In genomic region chr1:145074021-145074559, GRCh38 we compare ENCODE assay signal across 2 cellular contexts. TPM values are rescaled to one million over a fixed set of nuclear protein-coding genes. Genes with fewer than 3 reads are reported as not detected.
"Had no signal": no experiment of that assay in that cellular context is flagged by ENCODE, and none has a peak within 500 bp of the region (broad histone marks: within the 10 kb centered on the region; RNA-seq: fewer than 3 reads in every experiment).

No MANE protein-coding gene starts in this region.

RNA-seq across cellular contexts. Expression of gene FAM72D, which starts 21.7 kb away (rescaled TPM):
- total RNA-seq: body of pancreas, cardiac septum had no signal
